In the genomic region with DNA sequence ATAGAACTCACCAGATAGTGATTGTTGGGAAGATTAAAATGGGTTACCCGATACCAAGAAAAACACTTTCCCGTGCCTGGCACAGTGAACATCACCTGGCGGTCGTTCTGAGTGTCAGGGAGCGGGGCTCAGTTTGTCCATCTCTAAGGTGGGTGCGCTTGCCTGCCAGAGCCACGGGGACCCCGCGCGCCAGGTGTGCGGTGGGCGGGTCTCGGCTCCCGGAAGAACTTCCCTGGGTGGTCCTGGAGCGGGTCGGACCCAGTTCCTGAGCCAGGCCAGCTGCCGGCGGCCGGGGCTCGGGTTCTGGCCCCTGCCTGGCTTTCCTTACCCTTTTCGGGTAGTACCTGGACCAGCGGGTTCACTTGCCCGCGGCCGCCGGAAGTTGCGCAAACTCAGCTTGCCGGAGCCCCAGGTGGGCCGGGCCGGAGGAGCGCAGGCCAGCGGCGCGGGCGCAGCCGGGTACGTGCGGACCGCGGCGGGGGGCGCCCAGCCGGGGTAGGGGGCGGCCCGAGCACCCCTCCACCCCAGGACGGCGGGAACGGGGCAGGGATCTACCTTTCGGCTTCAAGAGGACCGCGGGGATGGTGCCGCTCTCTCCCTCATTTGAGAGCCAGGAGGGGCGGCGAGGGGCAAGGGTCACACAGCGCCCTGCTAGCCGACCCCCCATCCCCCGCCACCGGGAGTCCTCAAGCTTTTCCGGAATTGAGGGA, we compare ENCODE assay signal across 9 cellular contexts. TPM values are rescaled to one million over a fixed set of nuclear protein-coding genes. Genes with fewer than 3 reads are reported as not detected.
A peak's percentile ranks its signal among the peaks of the same experiment; 100 is the strongest.
DNase-seq lines count a peak whose midpoint lies in the region; ATAC-seq and TF ChIP-seq lines count a peak whose summit lies in the region.
"Had no signal": no experiment of that assay in that cellular context is flagged by ENCODE, and none has a peak within 500 bp of the region (broad histone marks: within the 10 kb centered on the region; RNA-seq: fewer than 3 reads in every experiment).

No MANE protein-coding gene starts in this region.

- WGBS in spleen, 5 donors = 24 to 77% (median 31%) methylated on average over 8 to 59 of the region's 59 CpGs

- H3K36me3 ChIP-seq in spleen = peaks cover 0 to 32% (median 0%) of the 10 kb centered on the region in 6 donors
- H3K36me3 ChIP-seq: neutrophil had no signal

- intact Hi-C loops in spleen (cut with DNase I; ENCODE audit: low total_unique reads) = no loop called here

- H3K4me3 ChIP-seq in iPS-11a (ENCODE audit: low read depth, low read length) (peak overlapping the region; percentile 70), spleen (peak overlapping the region in 7 of 8 donors; percentile 12 to 68 (median 32))

- peak overlapping the region in 1 of 8 donors; percentile 27 for H3K27ac ChIP-seq in spleen
- H3K27ac ChIP-seq: neutrophil had no signal

- no peak for TF ChIP-seq CTCF in spleen (IDR thresholded peaks at IDR 0.05 in 8 of 11, conservative IDR thresholded peaks at IDR 0.05 in 3 of 11)

- ATAC-seq in GM18873 (IDR thresholded peaks at IDR 0.05; ENCODE audit: low FRiP score, unreplicated experiment) = no peak

- TF ChIP-seq POLR2A in spleen (IDR thresholded peaks at IDR 0.05) = no peak

- DNase-seq in NCI-H2029 (lab: John Stamatoyannopoulos, UW) (peak; percentile 12), NCI-H2029 treated with DMSO at 0.1 percent for 48 hours (lab: John Stamatoyannopoulos, UW) (no peak), spleen (peak; percentile 88), C1 segment of cervical spinal cord (lab: John Stamatoyannopoulos, UW) (no peak), SHP77 treated with DMSO at 0.1 percent for 48 hours (lab: John Stamatoyannopoulos, UW) (no peak)
- DNase-seq in activated CD8-positive, alpha-beta memory T cell treated with anti-CD3 and anti-CD28 coated beads, Interleukin-2, amount 50 U/mL, for 48 hours = peak; percentile 69

- peaks cover 37 to 100% (median 86%) of the 10 kb centered on the region in 6 donors for H3K4me1 ChIP-seq in spleen

- peaks cover 0 to 7% (median 0%) of the 10 kb centered on the region in 8 donors for H3K9me3 ChIP-seq in spleen

- H3K27me3 ChIP-seq in spleen (replicated peaks in 1 of 7) = peaks cover 0 to 18% (median 6%) of the 10 kb centered on the region in 7 donors

RNA-seq across cellular contexts. Expression of a gene that starts 7.5 kb away (rescaled TPM):
- total RNA-seq in spleen = 10 to 100 TPM; 19.7 to 32.0 (median 25.7) TPM
- polyA plus RNA-seq in spleen = 10 to 100 TPM; 11.3 to 21.0 (median 12.5) TPM

Comparison
In these comparisons a context has a peak if more than half of its experiments do, and no peak if none do; other contexts are left out.
1. DNase-seq: peak in NCI-H2029 (single experiment), activated CD8-positive, alpha-beta memory T cell treated with anti-CD3 and anti-CD28 coated beads, Interleukin-2, amount 50 U/mL, for 48 hours (single experiment) and spleen (single experiment); none in NCI-H2029 treated with DMSO at 0.1 percent for 48 hours (single experiment), C1 segment of cervical spinal cord (0 of 14) and SHP77 treated with DMSO at 0.1 percent for 48 hours (single experiment).